1 cellular context compared by ENCODE assay signal in genomic region chr20:3406481-3407425, GRCh38.
TF ChIP-seq lines count a peak whose summit lies in the region.

No MANE protein-coding gene starts in this region.

TF ChIP-seq in HepG2, 621 proteins besides CTCF, POLR2A, EP300 and RAD21 (continued from another document and continues in another):
- TF ChIP-seq PITX1 (CRISPR knock-in tag; IDR thresholded peaks at IDR 0.05) (peak; percentile 57), NRL (CRISPR knock-in tag; IDR thresholded peaks at IDR 0.05; ENCODE audit: borderline replicate concordance) (no peak), TOE1 (CRISPR knock-in tag; IDR thresholded peaks at IDR 0.05) (0 out of 2 replicates have a peak, but pooled peaks have one; percentile 32), FOXP1 (IDR thresholded peaks at IDR 0.05) (no peak), FOXP1 (CRISPR knock-in tag; IDR thresholded peaks at IDR 0.05) (0 out of 2 replicates have a peak, but pooled peaks have one; percentile 3), ARNTL (CRISPR knock-in tag; IDR thresholded peaks at IDR 0.05) (0 out of 2 replicates have a peak, but pooled peaks have one; percentile 21), SMAD9 (CRISPR knock-in tag; IDR thresholded peaks at IDR 0.05) (0 out of 2 replicates have a peak, but pooled peaks have one; percentile 37), ZNF234 (CRISPR knock-in tag; conservative IDR thresholded peaks at IDR 0.05) (no peak), DNMT1 (CRISPR knock-in tag; IDR thresholded peaks at IDR 0.05) (0 out of 2 replicates have a peak, but pooled peaks have one; percentile 6), ZNF136 (CRISPR knock-in tag; IDR thresholded peaks at IDR 0.05; ENCODE audit: low read depth) (peak; percentile 21; the same call in 1 of the 2 replicates), PRMT3 (CRISPR knock-in tag; IDR thresholded peaks at IDR 0.05; ENCODE audit: borderline replicate concordance, low read depth) (0 out of 2 replicates have a peak, but pooled peaks have one; percentile 29), ZNF704 (CRISPR knock-in tag; IDR thresholded peaks at IDR 0.05; ENCODE audit: borderline replicate concordance) (0 out of 2 replicates have a peak, but pooled peaks have one; percentile 21), HNF1A (IDR thresholded peaks at IDR 0.05; ENCODE audit: low read depth) (no peak), HNF1A (CRISPR knock-in tag; IDR thresholded peaks at IDR 0.05; ENCODE audit: borderline replicate concordance) (peak; percentile 6; the same call in 1 of the 2 replicates), HDAC1 (CRISPR knock-in tag; IDR thresholded peaks at IDR 0.05) (peak; percentile 34; the same call in 1 of the 2 replicates), ZNF225 (CRISPR knock-in tag; IDR thresholded peaks at IDR 0.05) (0 out of 2 replicates have a peak, but pooled peaks have one; percentile 33), ATF5 (CRISPR knock-in tag; IDR thresholded peaks at IDR 0.05; ENCODE audit: low read depth) (0 out of 2 replicates have a peak, but pooled peaks have one; percentile 13), ZNF232 (CRISPR knock-in tag; IDR thresholded peaks at IDR 0.05; ENCODE audit: borderline replicate concordance) (peak; percentile 54; the same call in 1 of the 2 replicates), PLSCR1 (CRISPR knock-in tag; IDR thresholded peaks at IDR 0.05; ENCODE audit: borderline replicate concordance) (no peak), ZNF850 (CRISPR knock-in tag; conservative IDR thresholded peaks at IDR 0.05) (peak; percentile 56; the same call in 1 of the 2 replicates), HIVEP1 (CRISPR knock-in tag; IDR thresholded peaks at IDR 0.05) (peak; percentile 71), CBX5 (CRISPR knock-in tag; IDR thresholded peaks at IDR 0.05; ENCODE audit: borderline replicate concordance) (no peak; the same call in 1 of the 2 replicates), PHF8 (CRISPR knock-in tag; IDR thresholded peaks at IDR 0.05) (peak; percentile 15; the same call in 1 of the 2 replicates), SAP130 (CRISPR knock-in tag; IDR thresholded peaks at IDR 0.05; ENCODE audit: low read depth) (peak; percentile 19; the same call in 1 of the 2 replicates), KAT8 (CRISPR knock-in tag; IDR thresholded peaks at IDR 0.05) (no peak; the same call in 1 of the 2 replicates), NFIC (IDR thresholded peaks at IDR 0.05; ENCODE audit: low read length) (no peak; the same call in 1 of the 2 replicates), ZNF503 (CRISPR knock-in tag; IDR thresholded peaks at IDR 0.05) (0 out of 2 replicates have a peak, but pooled peaks have one; percentile 41), DR1 (CRISPR knock-in tag; IDR thresholded peaks at IDR 0.05) (no peak), ZNF800 (CRISPR knock-in tag; IDR thresholded peaks at IDR 0.05) (0 out of 2 replicates have a peak, but pooled peaks have one; percentile 56), KMT2B (CRISPR knock-in tag; IDR thresholded peaks at IDR 0.05) (peak; percentile 18; the same call in 1 of the 2 replicates), ZNF891 (CRISPR knock-in tag; IDR thresholded peaks at IDR 0.05) (0 out of 2 replicates have a peak, but pooled peaks have one; percentile 66), ZNF18 (CRISPR knock-in tag; IDR thresholded peaks at IDR 0.05; ENCODE audit: insufficient replicate concordance) (no peak), ZNF510 (CRISPR knock-in tag; IDR thresholded peaks at IDR 0.05; ENCODE audit: low read depth) (no peak), ZNF292 (CRISPR knock-in tag; IDR thresholded peaks at IDR 0.05; ENCODE audit: borderline replicate concordance, low read depth) (peak; percentile 46; the same call in 1 of the 2 replicates), ATF4 (CRISPR knock-in tag; IDR thresholded peaks at IDR 0.05) (0 out of 4 replicates have a peak, but pooled peaks of 1 of the 2 experiments have one; percentile 30), HNRNPL (IDR thresholded peaks at IDR 0.05; ENCODE audit: low read depth, low read length) (no peak), ZNF83 (CRISPR knock-in tag; IDR thresholded peaks at IDR 0.05; ENCODE audit: borderline replicate concordance) (0 out of 2 replicates have a peak, but pooled peaks have one; percentile 91), MXI1 (IDR thresholded peaks at IDR 0.05; ENCODE audit: borderline replicate concordance, low read depth, low read length) (peak; percentile 37; the same call in 1 of the 3 replicates), SAFB2 (CRISPR knock-in tag; IDR thresholded peaks at IDR 0.05; ENCODE audit: borderline replicate concordance, low read depth) (peak; percentile 84; the same call in 1 of the 2 replicates), GFI1 (CRISPR knock-in tag; IDR thresholded peaks at IDR 0.05; ENCODE audit: borderline replicate concordance) (peak; percentile 19; the same call in 1 of the 2 replicates), ZFX (CRISPR knock-in tag; IDR thresholded peaks at IDR 0.05; ENCODE audit: low read depth) (peak; percentile 34), ZNF362 (CRISPR knock-in tag; IDR thresholded peaks at IDR 0.05; ENCODE audit: borderline replicate concordance) (0 out of 2 replicates have a peak, but pooled peaks have one; percentile 1), ZNF335 (CRISPR knock-in tag; IDR thresholded peaks at IDR 0.05) (peak; percentile 46; the same call in 1 of the 2 replicates), SATB2 (CRISPR knock-in tag; IDR thresholded peaks at IDR 0.05) (0 out of 2 replicates have a peak, but pooled peaks have one; percentile 35), SALL1 (CRISPR knock-in tag; IDR thresholded peaks at IDR 0.05) (peak; percentile 47)
